ENCODE assay signal across 22 cellular contexts in genomic region chr11:61851900-61852295, GRCh38. TPM values are rescaled to one million over a fixed set of nuclear protein-coding genes. Genes with fewer than 3 reads are reported as not detected.
DNase-seq lines count a peak whose midpoint lies in the region; ATAC-seq and TF ChIP-seq lines count a peak whose summit lies in the region.
"Had no signal": no experiment of that assay in that cellular context is flagged by ENCODE, and none has a peak within 500 bp of the region (broad histone marks: within the 10 kb centered on the region; RNA-seq: fewer than 3 reads in every experiment).

No MANE protein-coding gene starts in this region.

- no peaks in the 10 kb centered on the region for H3K9me3 ChIP-seq in adrenal gland (replicated peaks in 1 of 3)
- no peaks in the 10 kb centered on the region for H3K9me3 ChIP-seq in right cardiac atrium (ENCODE audit: control insufficient read depth, low read length)
- no peaks in the 10 kb centered on the region for H3K9me3 ChIP-seq in thoracic aorta
- H3K9me3 ChIP-seq in neuronal stem cell (replicated peaks in 1 of 2; ENCODE audit: control insufficient read depth in 2 of 2, insufficient read depth in 1 of 2, low read depth in 1 of 2, low read length in 2 of 2), result peaks cover 0 to 3% of the 10 kb centered on the region in 2 donors
- H3K9me3 ChIP-seq: BLaER1 treated with 17β-estradiol and CSF1 and Interleukin-3, amounts not matched to agents 10 nM and 100 nM; SJSA1 had no signal

- H3K4me1 ChIP-seq in adrenal gland (replicated peaks in 1 of 2) (peaks cover 15 to 56% of the 10 kb centered on the region in 2 donors), right cardiac atrium (ENCODE audit: control insufficient read depth, insufficient read depth, low read length) (peaks cover 7% of the 10 kb centered on the region), thoracic aorta (ENCODE audit: control insufficient read depth in 1 of 2, low read depth in 2 of 2) (peaks cover 15 to 22% of the 10 kb centered on the region in 2 donors), neuronal stem cell (ENCODE audit: control insufficient read depth in 2 of 2, insufficient read depth in 1 of 2, low read depth in 1 of 2, low read length in 2 of 2) (no peaks in the 10 kb centered on the region)
- H3K4me1 ChIP-seq: SJSA1 had no signal

- H3K27me3 ChIP-seq in adrenal gland (no peaks in the 10 kb centered on the region), right cardiac atrium (ENCODE audit: control insufficient read depth, insufficient read depth) (no peaks in the 10 kb centered on the region), thoracic aorta (replicated peaks; ENCODE audit: insufficient read depth) (no peaks in the 10 kb centered on the region), neuronal stem cell (ENCODE audit: control insufficient read depth in 3 of 3, insufficient read depth in 3 of 3, low read depth in 1 of 3, low read length in 3 of 3) (no peaks in the 10 kb centered on the region)
- H3K27me3 ChIP-seq: BLaER1 treated with 17β-estradiol and CSF1 and Interleukin-3, amounts not matched to agents 10 nM and 100 nM; SJSA1 had no signal

- no peak overlapping the region for H3K4me3 Mint-ChIP-seq in activated CD8-positive, alpha-beta T cell treated with anti-CD3 and anti-CD28 coated beads, Interleukin-2, amount 10 ng/mL, durations not matched to agents 7 days and 5 days
- no peak overlapping the region for H3K4me3 Mint-ChIP-seq in activated CD8-positive, alpha-beta T cell treated with anti-CD3 and anti-CD28 coated beads for 36 hours

- no peak overlapping the region for H3K4me3 ChIP-seq in adrenal gland
- no peak overlapping the region for H3K4me3 ChIP-seq in right cardiac atrium (ENCODE audit: low read length)
- H3K4me3 ChIP-seq in thoracic aorta, result no peak overlapping the region
- no peak overlapping the region for H3K4me3 ChIP-seq in neuronal stem cell (ENCODE audit: low read length in 2 of 2)
- H3K4me3 ChIP-seq: BLaER1 treated with 17β-estradiol and CSF1 and Interleukin-3, amounts not matched to agents 10 nM and 100 nM; SJSA1 had no signal

- TF ChIP-seq CTCF in activated CD8-positive, alpha-beta T cell treated with anti-CD3 and anti-CD28 coated beads for 36 hours (IDR thresholded peaks at IDR 0.05), result no peak
- TF ChIP-seq CTCF in adrenal gland (IDR thresholded peaks at IDR 0.05) (no peak), thoracic aorta (IDR thresholded peaks at IDR 0.05) (no peak)

- H3K27ac ChIP-seq in adrenal gland (peak overlapping the region in 4 of 5 donors; percentile 9 to 68 (median 32)), right cardiac atrium (ENCODE audit: low read length) (no peak overlapping the region), thoracic aorta (peak overlapping the region; percentile 69 to 80), neuronal stem cell (replicated peaks; ENCODE audit: low read length) (no peak overlapping the region)
- H3K27ac ChIP-seq: SJSA1 had no signal

- no peaks in the 10 kb centered on the region for H3K27me3 Mint-ChIP-seq in activated CD8-positive, alpha-beta T cell treated with anti-CD3 and anti-CD28 coated beads, Interleukin-2, amount 10 ng/mL, durations not matched to agents 7 days and 5 days (ENCODE audit: low read depth)
- no peaks in the 10 kb centered on the region for H3K27me3 Mint-ChIP-seq in activated CD8-positive, alpha-beta T cell treated with anti-CD3 and anti-CD28 coated beads for 36 hours

- peaks cover 66% of the 10 kb centered on the region for H3K36me3 Mint-ChIP-seq in activated CD8-positive, alpha-beta T cell treated with anti-CD3 and anti-CD28 coated beads, Interleukin-2, amount 10 ng/mL, durations not matched to agents 7 days and 5 days (ENCODE audit: low read depth)
- H3K36me3 Mint-ChIP-seq in activated CD8-positive, alpha-beta T cell treated with anti-CD3 and anti-CD28 coated beads for 36 hours (ENCODE audit: low read depth), result peaks cover 28% of the 10 kb centered on the region

- no peak overlapping the region for H3K14ac ChIP-seq in neuronal stem cell (ENCODE audit: low read length)

- peaks cover 16% of the 10 kb centered on the region for H3K79me1 ChIP-seq in neuronal stem cell (ENCODE audit: low read depth, low read length)

- TF ChIP-seq POLR2A in adrenal gland (IDR thresholded peaks at IDR 0.05), result no peak

- CTCF ChIA-PET in activated CD8-positive, alpha-beta T cell treated with anti-CD3 and anti-CD28 coated beads, Interleukin-2, amount 10 ng/mL, durations not matched to agents 7 days and 5 days (lab: Charles Lee), result no interaction called here
- CTCF ChIA-PET in activated CD8-positive, alpha-beta T cell treated with anti-CD3 and anti-CD28 coated beads for 36 hours (lab: Charles Lee), result no interaction called here

- DNase-seq in activated CD8-positive, alpha-beta T cell treated with anti-CD3 and anti-CD28 coated beads, Interleukin-2, amount 10 ng/mL, durations not matched to agents 7 days and 5 days, result no peak
- DNase-seq in activated CD8-positive, alpha-beta T cell treated with anti-CD3 and anti-CD28 coated beads for 36 hours, result no peak
- DNase-seq in adrenal gland (peak in 1 of 7 donors; percentile 44), right cardiac atrium (peak in 2 of 3 donors; percentile 29 to 40), thoracic aorta (ENCODE audit: low spot score) (no peak), neuronal stem cell (ENCODE audit: low spot score) (no peak)
- DNase-seq: 8988T; DMS 273 treated with DMSO at 0.1 percent for 48 hours; GF-D8; H7; NCI-H1048; NCI-H1436 treated with DMSO at 0.1 percent for 48 hours; NCI-H2029 treated with DMSO at 0.1 percent for 48 hours; NCI-H2171 treated with DMSO at 0.1 percent for 48 hours; NCI-H446 treated with DMSO at 0.1 percent for 48 hours; NK-92 treated with Interleukin-12 subunit alpha and Interleukin-12 subunit beta, amount 100 ng/mL, for 24 hours had no signal

- no peak overlapping the region for H2BK5ac ChIP-seq in neuronal stem cell (ENCODE audit: low read length)

- H3K23ac ChIP-seq in neuronal stem cell (ENCODE audit: low read depth, low read length, poor library complexity), result no peak overlapping the region

- POLR2A ChIA-PET in activated CD8-positive, alpha-beta T cell treated with anti-CD3 and anti-CD28 coated beads, Interleukin-2, amount 10 ng/mL, durations not matched to agents 7 days and 5 days (lab: Charles Lee), result no interaction called here
- POLR2A ChIA-PET in activated CD8-positive, alpha-beta T cell treated with anti-CD3 and anti-CD28 coated beads for 36 hours (lab: Charles Lee), result no interaction called here

- no peak overlapping the region for H3K4ac ChIP-seq in neuronal stem cell (ENCODE audit: low read length)

- H2BK15ac ChIP-seq in neuronal stem cell (ENCODE audit: low read length), result no peak overlapping the region

- intact Hi-C loops in activated CD8-positive, alpha-beta T cell treated with anti-CD3 and anti-CD28 coated beads for 36 hours (cut with micrococcal nuclease), result no loop called here
- intact Hi-C loops in adrenal gland (cut with DNase I), result no loop called here
- intact Hi-C loops in right cardiac atrium (cut with DNase I), result no loop called here

- H3K18ac ChIP-seq in neuronal stem cell (ENCODE audit: low read length), result no peak overlapping the region

- no peaks in the 10 kb centered on the region for H3K9me3 Mint-ChIP-seq in activated CD8-positive, alpha-beta T cell treated with anti-CD3 and anti-CD28 coated beads, Interleukin-2, amount 10 ng/mL, durations not matched to agents 7 days and 5 days (ENCODE audit: insufficient read depth)
- no peaks in the 10 kb centered on the region for H3K9me3 Mint-ChIP-seq in activated CD8-positive, alpha-beta T cell treated with anti-CD3 and anti-CD28 coated beads for 36 hours

- H2AFZ ChIP-seq in neuronal stem cell (ENCODE audit: low read length), result no peak overlapping the region

- H3K27ac Mint-ChIP-seq in activated CD8-positive, alpha-beta T cell treated with anti-CD3 and anti-CD28 coated beads, Interleukin-2, amount 10 ng/mL, durations not matched to agents 7 days and 5 days, result peak overlapping the region; percentile 72
- no peak overlapping the region for H3K27ac Mint-ChIP-seq in activated CD8-positive, alpha-beta T cell treated with anti-CD3 and anti-CD28 coated beads for 36 hours

- peaks cover 0 to 69% of the 10 kb centered on the region in 2 donors for H3K36me3 ChIP-seq in adrenal gland (replicated peaks in 1 of 2)
- H3K36me3 ChIP-seq in thoracic aorta, result peaks cover 46% of the 10 kb centered on the region
- peaks cover 76 to 98% of the 10 kb centered on the region in 2 donors for H3K36me3 ChIP-seq in neuronal stem cell (replicated peaks in 1 of 2; ENCODE audit: control insufficient read depth in 2 of 2, insufficient read depth in 2 of 2, low read length in 2 of 2)
- H3K36me3 ChIP-seq: SJSA1 had no signal

- H2BK12ac ChIP-seq in neuronal stem cell (ENCODE audit: low read length), result no peak overlapping the region

- no peak overlapping the region for H2AK5ac ChIP-seq in neuronal stem cell (ENCODE audit: low read depth, low read length)

- H4K91ac ChIP-seq in neuronal stem cell (ENCODE audit: low read depth, low read length, poor library complexity), result no peak overlapping the region

- no peak overlapping the region for H4K8ac ChIP-seq in neuronal stem cell (ENCODE audit: low read depth, low read length)

- no peaks in the 10 kb centered on the region for H3K4me1 Mint-ChIP-seq in activated CD8-positive, alpha-beta T cell treated with anti-CD3 and anti-CD28 coated beads, Interleukin-2, amount 10 ng/mL, durations not matched to agents 7 days and 5 days (ENCODE audit: low read depth)
- no peaks in the 10 kb centered on the region for H3K4me1 Mint-ChIP-seq in activated CD8-positive, alpha-beta T cell treated with anti-CD3 and anti-CD28 coated beads for 36 hours (ENCODE audit: low read depth)

- 29 to 52% (median 48%) methylated on average over 6 of the region's 6 CpGs for WGBS in adrenal gland, 4 donors
- 61% methylated on average over 6 of the region's 6 CpGs for WGBS in right cardiac atrium
- no CpG with 5 or more reads among the region's 6 CpGs for WGBS in neuronal stem cell (ENCODE audit: extremely low coverage in 2 of 2, insufficient read length in 2 of 2, insufficient replicate concordance in 1 of 2), 2 donors

- no peak overlapping the region for H3K4me2 ChIP-seq in neuronal stem cell (ENCODE audit: insufficient read depth, low read length, poor library complexity, severe bottlenecking)

- ATAC-seq in activated CD8-positive, alpha-beta T cell treated with anti-CD3 and anti-CD28 coated beads, Interleukin-2, amount 10 ng/mL, durations not matched to agents 7 days and 5 days, result no peak
- no peak for ATAC-seq in activated CD8-positive, alpha-beta T cell treated with anti-CD3 and anti-CD28 coated beads for 36 hours
- ATAC-seq in right cardiac atrium, result no peak
- ATAC-seq in thoracic aorta (ENCODE audit: insufficient number of reproducible peaks, low FRiP score, low read depth), result no peak
- no peak for ATAC-seq in HG03432 (IDR thresholded peaks at IDR 0.05; ENCODE audit: unreplicated experiment)
- ATAC-seq in GM19463 (IDR thresholded peaks at IDR 0.05; ENCODE audit: unreplicated experiment), result no peak

- no peak overlapping the region for H3K9ac ChIP-seq in neuronal stem cell (ENCODE audit: low read depth, low read length, poor library complexity)
- H3K9ac ChIP-seq: BLaER1 treated with 17β-estradiol and CSF1 and Interleukin-3, amounts not matched to agents 10 nM and 100 nM had no signal

- no peak overlapping the region for H2BK120ac ChIP-seq in neuronal stem cell (ENCODE audit: low read depth, low read length)

RNA-seq across cellular contexts. Expression of gene FADS2, which starts 23.8 kb away (rescaled TPM):
- total RNA-seq in activated CD8-positive, alpha-beta T cell treated with anti-CD3 and anti-CD28 coated beads, Interleukin-2, amount 10 ng/mL, durations not matched to agents 7 days and 5 days, result 100 to 1,000 TPM; 395 to 416 TPM
- total RNA-seq in activated CD8-positive, alpha-beta T cell treated with anti-CD3 and anti-CD28 coated beads for 36 hours, result 100 to 1,000 TPM; 131 to 134 TPM
- total RNA-seq in adrenal gland, result 1,000 to 10,000 TPM in 2 of 8 donors, 100 to 1,000 TPM in 6; 302 to 1,301 (median 562) TPM
- 1,000 to 10,000 TPM in 1 of 3 donors, 100 to 1,000 TPM in 2; 134 to 1,327 (median 153) TPM for polyA plus RNA-seq in adrenal gland
- total RNA-seq in right cardiac atrium, result 10 to 100 TPM; 16.4 to 38.1 (median 31.1) TPM
- polyA plus RNA-seq in right cardiac atrium, result 30.6 TPM
- 100 to 1,000 TPM in 1 of 2 donors, 10 to 100 TPM in 1; 89.2 to 234 TPM for total RNA-seq in thoracic aorta
- 515 TPM for polyA plus RNA-seq in neuronal stem cell (2013, experiment 1 of 2)
- 508 TPM for polyA plus RNA-seq in neuronal stem cell (2013, experiment 2 of 2)
- total RNA-seq: HT-29 had no signal

RNA-seq across cellular contexts. Expression of gene FADS1, which starts 35.1 kb away (rescaled TPM):
- total RNA-seq in activated CD8-positive, alpha-beta T cell treated with anti-CD3 and anti-CD28 coated beads, Interleukin-2, amount 10 ng/mL, durations not matched to agents 7 days and 5 days, result 10 to 100 TPM; 84.1 to 92.8 TPM
- 10 to 100 TPM; 33.9 to 34.4 TPM for total RNA-seq in activated CD8-positive, alpha-beta T cell treated with anti-CD3 and anti-CD28 coated beads for 36 hours
- total RNA-seq in adrenal gland, result 100 to 1,000 TPM in 5 of 8 donors, 10 to 100 TPM in 3; 60.3 to 361 (median 102) TPM
- 100 to 1,000 TPM in 1 of 3 donors, 10 to 100 TPM in 2; 28.3 to 410 (median 32.1) TPM for polyA plus RNA-seq in adrenal gland
- total RNA-seq in right cardiac atrium, result 10 to 100 TPM; 41.3 to 45.7 (median 43.3) TPM
- 27.6 TPM for polyA plus RNA-seq in right cardiac atrium
- total RNA-seq in thoracic aorta, result 10 to 100 TPM; 39.0 to 52.9 TPM
- polyA plus RNA-seq in neuronal stem cell (2013, experiment 1 of 2), result 171 TPM
- 174 TPM for polyA plus RNA-seq in neuronal stem cell (2013, experiment 2 of 2)
- total RNA-seq: OCI-LY7 had no signal

RNA-seq across cellular contexts. Expression of gene FADS3, which starts 39.4 kb away (rescaled TPM):
- 1 to 10 TPM; 3.8 to 4.5 TPM for total RNA-seq in activated CD8-positive, alpha-beta T cell treated with anti-CD3 and anti-CD28 coated beads, Interleukin-2, amount 10 ng/mL, durations not matched to agents 7 days and 5 days
- total RNA-seq in activated CD8-positive, alpha-beta T cell treated with anti-CD3 and anti-CD28 coated beads for 36 hours, result 10 to 100 TPM; 10.3 to 13.9 TPM
- 100 to 1,000 TPM in 6 of 8 donors, 10 to 100 TPM in 2; 74.5 to 145 (median 112) TPM for total RNA-seq in adrenal gland
- polyA plus RNA-seq in adrenal gland, result 100 to 1,000 TPM in 2 of 3 donors, 10 to 100 TPM in 1; 98.2 to 175 (median 103) TPM
- total RNA-seq in right cardiac atrium, result 10 to 100 TPM; 37.5 to 50.1 (median 42.5) TPM
- polyA plus RNA-seq in right cardiac atrium, result 43.1 TPM
- 100 to 1,000 TPM; 368 to 393 TPM for total RNA-seq in thoracic aorta
- 25.1 TPM for polyA plus RNA-seq in neuronal stem cell (2013, experiment 1 of 2)
- 25.6 TPM for polyA plus RNA-seq in neuronal stem cell (2013, experiment 2 of 2)

RNA-seq across cellular contexts. Expression of gene FEN1, which starts 59.2 kb away (rescaled TPM):
- 100 to 1,000 TPM; 146 TPM for total RNA-seq in activated CD8-positive, alpha-beta T cell treated with anti-CD3 and anti-CD28 coated beads, Interleukin-2, amount 10 ng/mL, durations not matched to agents 7 days and 5 days
- 100 to 1,000 TPM; 109 to 114 TPM for total RNA-seq in activated CD8-positive, alpha-beta T cell treated with anti-CD3 and anti-CD28 coated beads for 36 hours
- 10 to 100 TPM in 4 of 8 donors, 1 to 10 TPM in 4; 8.4 to 25.6 (median 10.0) TPM for total RNA-seq in adrenal gland
- 10 to 100 TPM in 1 of 3 donors, 1 to 10 TPM in 2; 3.9 to 32.0 (median 4.5) TPM for polyA plus RNA-seq in adrenal gland
- total RNA-seq in right cardiac atrium, result 1 to 10 TPM; 4.6 to 5.4 (median 5.1) TPM
- 4.6 TPM for polyA plus RNA-seq in right cardiac atrium
- total RNA-seq in thoracic aorta, result 1 to 10 TPM; 4.5 to 5.4 TPM
- 30.6 TPM for polyA plus RNA-seq in neuronal stem cell (2013, experiment 1 of 2)
- 31.0 TPM for polyA plus RNA-seq in neuronal stem cell (2013, experiment 2 of 2)

RNA-seq across cellular contexts. Expression of gene TMEM258, which starts 59.5 kb away (rescaled TPM):
- total RNA-seq in activated CD8-positive, alpha-beta T cell treated with anti-CD3 and anti-CD28 coated beads, Interleukin-2, amount 10 ng/mL, durations not matched to agents 7 days and 5 days, result 100 to 1,000 TPM; 154 to 163 TPM
- 100 to 1,000 TPM; 162 to 170 TPM for total RNA-seq in activated CD8-positive, alpha-beta T cell treated with anti-CD3 and anti-CD28 coated beads for 36 hours
- total RNA-seq in adrenal gland (100 to 1,000 TPM in 4 of 8 donors, 10 to 100 TPM in 4; 22.8 to 161 (median 116) TPM), right cardiac atrium (100 to 1,000 TPM; 107 to 113 (median 111) TPM), thoracic aorta (10 to 100 TPM; 17.3 to 63.6 TPM)
- polyA plus RNA-seq in adrenal gland (100 to 1,000 TPM in 2 of 3 donors, 10 to 100 TPM in 1; 91.5 to 215 (median 137) TPM), right cardiac atrium (170 TPM)
- 258 TPM for polyA plus RNA-seq in neuronal stem cell (2013, experiment 1 of 2)
- polyA plus RNA-seq in neuronal stem cell (2013, experiment 2 of 2), result 242 TPM

Comparison
In these comparisons a context has a peak if more than half of its experiments do, and no peak if none do; other contexts are left out.
1. DNase-seq: peak in right cardiac atrium (2 of 3); none in activated CD8-positive, alpha-beta T cell treated with anti-CD3 and anti-CD28 coated beads, Interleukin-2, amount 10 ng/mL, durations not matched to agents 7 days and 5 days (single experiment), activated CD8-positive, alpha-beta T cell treated with anti-CD3 and anti-CD28 coated beads for 36 hours (single experiment), thoracic aorta (single experiment) and neuronal stem cell (single experiment).
2. H3K27ac ChIP-seq: peak in adrenal gland (4 of 5) and thoracic aorta (2 of 2); none in right cardiac atrium (single experiment) and neuronal stem cell (single experiment).